1 cellular context compared by ENCODE assay signal in genomic region chr22:24420072-24420976, GRCh38.
TF ChIP-seq lines count a peak whose summit lies in the region.

No MANE protein-coding gene starts in this region.

TF ChIP-seq in HepG2, 621 proteins besides CTCF, POLR2A, EP300 and RAD21 (continued from another document):
- TF ChIP-seq SALL1 (CRISPR knock-in tag; IDR thresholded peaks at IDR 0.05) (peak; percentile 37; the same call in 1 of the 2 replicates), EEA1 (CRISPR knock-in tag; IDR thresholded peaks at IDR 0.05; ENCODE audit: borderline replicate concordance) (no peak), RFX3 (CRISPR knock-in tag; IDR thresholded peaks at IDR 0.05) (no peak), ZNF556 (CRISPR knock-in tag; IDR thresholded peaks at IDR 0.05; ENCODE audit: borderline replicate concordance) (0 out of 2 replicates have a peak, but pooled peaks have one; percentile 29), SNAPC5 (CRISPR knock-in tag; IDR thresholded peaks at IDR 0.05; ENCODE audit: borderline replicate concordance) (no peak), THAP9 (CRISPR knock-in tag; IDR thresholded peaks at IDR 0.05; ENCODE audit: borderline replicate concordance) (peak; percentile 14), MEF2D (CRISPR knock-in tag; IDR thresholded peaks at IDR 0.05) (peak; percentile 31; the same call in 1 of the 2 replicates), MYC (CRISPR knock-in tag; IDR thresholded peaks at IDR 0.05; ENCODE audit: borderline replicate concordance) (peak; percentile 14; the same call in 1 of the 2 replicates), ARID4A (CRISPR knock-in tag; IDR thresholded peaks at IDR 0.05; ENCODE audit: borderline replicate concordance) (peak; percentile 60; the same call in 1 of the 2 replicates), ZNF496 (CRISPR knock-in tag; IDR thresholded peaks at IDR 0.05; ENCODE audit: insufficient replicate concordance) (no peak), TFAP4 (IDR thresholded peaks at IDR 0.05; ENCODE audit: borderline replicate concordance, low read depth) (peak; percentile 99), BRCA1 (CRISPR knock-in tag; IDR thresholded peaks at IDR 0.05) (no peak), ZFX (CRISPR knock-in tag; IDR thresholded peaks at IDR 0.05; ENCODE audit: low read depth) (peak; percentile 76), HOXD1 (CRISPR knock-in tag; IDR thresholded peaks at IDR 0.05) (0 out of 2 replicates have a peak, but pooled peaks have one; percentile 19)
